Comparison of ENCODE assay signal across 28 cellular contexts in genomic region chr13:85853161-85853894, GRCh38. TPM values are rescaled to one million over a fixed set of nuclear protein-coding genes. Genes with fewer than 3 reads are reported as not detected.
"Had no signal": no experiment of that assay in that cellular context is flagged by ENCODE, and none has a peak within 500 bp of the region (broad histone marks: within the 10 kb centered on the region; RNA-seq: fewer than 3 reads in every experiment).

No MANE protein-coding gene starts in this region.

- H3K4me2 ChIP-seq: SK-N-SH had no signal

- H3K4me1 Mint-ChIP-seq: activated naive CD4-positive, alpha-beta T cell treated with anti-CD3 and anti-CD28 coated beads, Interleukin-2, amount 10 ng/mL, durations not matched to agents 7 days and 5 days; brain; central memory CD8-positive, alpha-beta T cell had no signal

- H3K27me3 Mint-ChIP-seq: activated CD8-positive, alpha-beta T cell treated with anti-CD3 and anti-CD28 coated beads for 36 hours; activated naive CD4-positive, alpha-beta T cell treated with anti-CD3 and anti-CD28 coated beads, Interleukin-2, amount 10 ng/mL, durations not matched to agents 7 days and 5 days; brain; central memory CD8-positive, alpha-beta T cell had no signal

- ATAC-seq: activated CD8-positive, alpha-beta T cell treated with anti-CD3 and anti-CD28 coated beads for 36 hours; activated T-cell treated with anti-CD3 and anti-CD28 coated beads, Interleukin-2, amount 50 U/mL, for 72 hours had no signal

- H3K9me3 ChIP-seq: SJCRH30, SK-N-SH had no signal

- H3K4me3 ChIP-seq: SJCRH30 had no signal

- H3K27ac Mint-ChIP-seq: activated CD8-positive, alpha-beta T cell treated with anti-CD3 and anti-CD28 coated beads for 36 hours; activated naive CD4-positive, alpha-beta T cell treated with anti-CD3 and anti-CD28 coated beads, Interleukin-2, amount 10 ng/mL, durations not matched to agents 7 days and 5 days; activated T-cell treated with anti-CD3 and anti-CD28 coated beads, Interleukin-2, amount 50 U/mL, for 72 hours; activated T-helper 2 cell treated with anti-CD3 and anti-CD28 coated beads, Interferon-gamma antibody, Interleukin-2, Interleukin-4, amounts not matched to agents 10 μg/mL and 5 μg/mL and 100 μg/mL, durations not matched to agents 14 hours and 24 hours and 36 hours; brain had no signal

- H3K9ac ChIP-seq: SK-N-SH had no signal

- DNase-seq: activated CD4-positive, alpha-beta T cell treated with anti-CD3 and anti-CD28 coated beads for 4 hours; activated CD8-positive, alpha-beta memory T cell treated with anti-CD3 and anti-CD28 coated beads, Interleukin-2, amount 50 U/mL, for 4 hours; activated CD8-positive, alpha-beta T cell treated with anti-CD3 and anti-CD28 coated beads for 36 hours; activated gamma-delta T cell treated with Interleukin-2 at 50 U/mL for 16 hours; activated naive CD4-positive, alpha-beta T cell treated with anti-CD3 and anti-CD28 coated beads, Interleukin-2, amount 10 ng/mL, durations not matched to agents 7 days and 5 days; activated T-cell treated with anti-CD3 and anti-CD28 coated beads, Interleukin-2, amount 50 U/mL, for 72 hours; IMR-90; KBM-7; NCI-H1048; NCI-H146; NCI-H1930; NCI-H2171; NCI-H2227 treated with DMSO at 0.1 percent for 48 hours; NCI-H446 treated with DMSO at 0.1 percent for 48 hours; NCI-H524 treated with DMSO at 0.1 percent for 48 hours; NCI-H748 treated with DMSO at 0.1 percent for 48 hours; Right ventricle myocardium superior; RPMI8226; SJCRH30; SK-N-SH; SW 1271 had no signal

- H3K4me3 Mint-ChIP-seq: activated CD8-positive, alpha-beta T cell treated with anti-CD3 and anti-CD28 coated beads for 36 hours; activated naive CD4-positive, alpha-beta T cell treated with anti-CD3 and anti-CD28 coated beads, Interleukin-2, amount 10 ng/mL, durations not matched to agents 7 days and 5 days; activated T-cell treated with anti-CD3 and anti-CD28 coated beads, Interleukin-2, amount 50 U/mL, for 72 hours; brain; central memory CD8-positive, alpha-beta T cell had no signal

- H3K36me3 ChIP-seq: SJCRH30 had no signal

- H3K4me1 ChIP-seq: SJCRH30 had no signal

- H3K27me3 ChIP-seq: SJCRH30 had no signal

- H3K27ac ChIP-seq: SJCRH30, VCaP had no signal

- H3K36me3 Mint-ChIP-seq: activated naive CD4-positive, alpha-beta T cell treated with anti-CD3 and anti-CD28 coated beads, Interleukin-2, amount 10 ng/mL, durations not matched to agents 7 days and 5 days; brain had no signal

RNA-seq across cellular contexts. Expression of gene SLITRK6, which starts 54.1 kb away (rescaled TPM):
- total RNA-seq: activated CD8-positive, alpha-beta T cell treated with anti-CD3 and anti-CD28 coated beads for 36 hours; activated T-cell treated with anti-CD3 and anti-CD28 coated beads, Interleukin-2, amount 50 U/mL, for 72 hours; activated T-helper 2 cell treated with anti-CD3 and anti-CD28 coated beads, Interferon-gamma antibody, Interleukin-2, Interleukin-4, amounts not matched to agents 10 μg/mL and 5 μg/mL and 100 μg/mL, durations not matched to agents 14 hours and 24 hours and 36 hours; LHCN-M2; OCI-LY7; SJCRH30; T-helper 1 cell treated with Interleukin-12 subunit alpha and Interleukin-12 subunit beta and Interleukin-4 antibody, amounts not matched to agents 30 ng/mL and 1 ng/mL, for 36 hours had no signal
